ENCODE assay signal across 9 cellular contexts in the genomic region with DNA sequence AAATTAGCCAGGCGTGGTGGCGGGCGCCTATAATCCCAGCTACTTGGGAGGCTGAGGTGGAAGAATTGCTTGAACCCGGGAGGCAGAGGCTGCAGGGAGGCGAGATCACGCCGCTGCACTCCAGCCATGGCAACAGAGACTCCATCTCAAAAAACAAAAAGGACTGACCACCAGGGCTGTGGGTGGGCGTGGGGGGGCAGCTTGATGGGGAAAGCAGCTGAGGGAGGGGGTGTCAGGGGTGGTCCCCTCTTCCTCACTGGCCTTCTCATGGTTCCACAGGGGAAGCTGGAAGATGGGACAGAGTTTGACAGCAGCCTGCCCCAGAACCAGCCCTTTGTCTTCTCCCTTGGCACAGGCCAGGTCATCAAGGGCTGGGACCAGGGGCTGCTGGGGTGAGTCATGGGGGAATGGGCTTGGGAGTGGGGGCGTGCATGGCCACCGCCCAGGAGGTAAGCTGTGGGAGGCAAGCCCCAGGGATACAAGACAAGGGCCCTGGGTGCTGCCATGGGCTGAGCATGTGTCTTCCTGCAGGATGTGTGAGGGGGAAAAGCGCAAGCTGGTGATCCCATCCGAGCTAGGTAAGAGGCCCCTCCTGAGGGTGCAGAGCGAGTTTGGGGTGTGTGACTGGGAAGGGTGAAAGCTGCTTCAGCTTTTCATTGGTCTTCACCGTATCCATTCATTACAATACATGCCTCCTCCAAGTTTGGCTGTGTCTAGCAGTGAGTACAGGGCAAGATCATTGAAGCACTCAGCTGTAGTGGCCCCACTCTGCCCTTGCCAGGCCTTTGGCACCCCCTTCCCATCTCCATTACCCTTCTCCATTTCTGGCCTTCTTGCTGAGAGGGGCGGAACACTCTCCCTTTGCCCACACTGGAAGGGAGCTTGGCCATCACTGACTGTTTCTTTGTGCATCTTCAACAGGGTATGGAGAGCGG. TPM values are rescaled to one million over a fixed set of nuclear protein-coding genes. Genes with fewer than 3 reads are reported as not detected.
A peak's percentile ranks its signal among the peaks of the same experiment; 100 is the strongest.
DNase-seq lines count a peak whose midpoint lies in the region; ATAC-seq, FAIRE-seq and TF ChIP-seq lines count a peak whose summit lies in the region.
"Had no signal": no experiment of that assay in that cellular context is flagged by ENCODE, and none has a peak within 500 bp of the region (broad histone marks: within the 10 kb centered on the region; RNA-seq: fewer than 3 reads in every experiment).

No MANE protein-coding gene starts in this region.

- in situ Hi-C loops in transverse colon (cut with MboI; ENCODE audit: low pct_ligation_motif_present in 1 of 4, low pct_unique_long_range_greater_than_20kb in 1 of 4, low sequenced_read_pairs in 3 of 4) = no loop called here

- no peaks in the 10 kb centered on the region for H3K27me3 ChIP-seq in lower lobe of right lung (ENCODE audit: low read depth)
- H3K27me3 ChIP-seq in transverse colon = no peaks in the 10 kb centered on the region

- peak overlapping the region; percentile 55 for H3K27ac Mint-ChIP-seq in activated naive CD4-positive, alpha-beta T cell treated with anti-CD3 and anti-CD28 coated beads, Interleukin-2, amount 10 ng/mL, durations not matched to agents 7 days and 5 days
- peak overlapping the region; percentile 54 for H3K27ac Mint-ChIP-seq in activated T-helper 17 cell treated with anti-CD3 and anti-CD28 coated beads, Interleukin-2, amount 50 U/mL, for 72 hours

- no peak for TF ChIP-seq EP300 in transverse colon (IDR thresholded peaks at IDR 0.05; ENCODE audit: low read depth)

- no peaks in the 10 kb centered on the region for H3K27me3 Mint-ChIP-seq in activated naive CD4-positive, alpha-beta T cell treated with anti-CD3 and anti-CD28 coated beads, Interleukin-2, amount 10 ng/mL, durations not matched to agents 7 days and 5 days
- H3K27me3 Mint-ChIP-seq in activated T-helper 17 cell treated with anti-CD3 and anti-CD28 coated beads, Interleukin-2, amount 50 U/mL, for 72 hours = no peaks in the 10 kb centered on the region

- no peak for DNase-seq in activated naive CD4-positive, alpha-beta T cell treated with anti-CD3 and anti-CD28 coated beads, Interleukin-2, amount 10 ng/mL, durations not matched to agents 7 days and 5 days
- DNase-seq in activated naive CD4-positive, alpha-beta T cell treated with anti-CD3 and anti-CD28 coated beads, Interleukin-2, amount 50 U/mL, for 16 hours = no peak
- DNase-seq in lower lobe of right lung = no peak
- DNase-seq in transverse colon = no peak
- no peak for DNase-seq in cortex of kidney (lab: John Stamatoyannopoulos, UW)
- DNase-seq in kidney = no peak
- DNase-seq in NCI-H1417 treated with DMSO at 0.1 percent for 48 hours (lab: John Stamatoyannopoulos, UW) = no peak
- DNase-seq: DMS153 had no signal

- H3K9ac ChIP-seq in kidney (ENCODE audit: low read length in 2 of 2) = peak overlapping the region in 1 of 2 donors; percentile 69

- H3K4me3 ChIP-seq in lower lobe of right lung = peak overlapping the region; percentile 77
- peak overlapping the region in 3 of 4 donors; percentile 65 to 83 (median 82) for H3K4me3 ChIP-seq in transverse colon
- H3K4me3 ChIP-seq in kidney (ENCODE audit: low read length in 2 of 2) = peak overlapping the region in 1 of 2 donors; percentile 91

- H3K36me3 Mint-ChIP-seq in activated naive CD4-positive, alpha-beta T cell treated with anti-CD3 and anti-CD28 coated beads, Interleukin-2, amount 10 ng/mL, durations not matched to agents 7 days and 5 days = peaks cover 23% of the 10 kb centered on the region
- H3K36me3 Mint-ChIP-seq in activated T-helper 17 cell treated with anti-CD3 and anti-CD28 coated beads, Interleukin-2, amount 50 U/mL, for 72 hours (ENCODE audit: low read depth) = peaks cover 73% of the 10 kb centered on the region

- FAIRE-seq in kidney (lab: Jason Lieb, UNC) = no peak

- H3K36me3 ChIP-seq in lower lobe of right lung (peaks cover 25% of the 10 kb centered on the region), transverse colon (no peaks in the 10 kb centered on the region), kidney (ENCODE audit: control insufficient read depth in 1 of 2, insufficient read depth in 2 of 2, low read length in 2 of 2) (peaks cover 8 to 11% of the 10 kb centered on the region in 2 donors)

- H3K27ac ChIP-seq in lower lobe of right lung (no peak overlapping the region), transverse colon (peak overlapping the region; percentile 96 to 100 (median 98)), kidney (ENCODE audit: low read depth in 2 of 2, low read length in 2 of 2) (peak overlapping the region in 1 of 2 donors; percentile 100)

- H3K9me3 ChIP-seq in lower lobe of right lung (no peaks in the 10 kb centered on the region), transverse colon (no peaks in the 10 kb centered on the region), kidney (ENCODE audit: control insufficient read depth in 1 of 2, low read length in 2 of 2) (no peaks in the 10 kb centered on the region)

- peaks cover 65% of the 10 kb centered on the region for H3K4me1 Mint-ChIP-seq in activated naive CD4-positive, alpha-beta T cell treated with anti-CD3 and anti-CD28 coated beads, Interleukin-2, amount 10 ng/mL, durations not matched to agents 7 days and 5 days
- peaks cover 9% of the 10 kb centered on the region for H3K4me1 Mint-ChIP-seq in activated T-helper 17 cell treated with anti-CD3 and anti-CD28 coated beads, Interleukin-2, amount 50 U/mL, for 72 hours

- CTCF ChIA-PET in activated naive CD4-positive, alpha-beta T cell treated with anti-CD3 and anti-CD28 coated beads, Interleukin-2, amount 10 ng/mL, durations not matched to agents 7 days and 5 days (lab: Charles Lee) = interaction anchor here (0.7 to 3.2 kb wide), 3 partner anchors 37 to 61 kb away, joined by 3 to 17 read pairs (median 16); partner anchors contain the start of genes ESRRA, FERMT3 and GPR137

- H3K4me1 ChIP-seq in lower lobe of right lung (peaks cover 60% of the 10 kb centered on the region), transverse colon (peaks cover 28 to 63% (median 52%) of the 10 kb centered on the region in 4 donors), kidney (ENCODE audit: control insufficient read depth in 1 of 2, insufficient read depth in 1 of 2, low read depth in 1 of 2, low read length in 2 of 2) (peaks cover 17 to 42% of the 10 kb centered on the region in 2 donors)

- TF ChIP-seq CTCF in lower lobe of right lung (IDR thresholded peaks at IDR 0.05) = no peak
- TF ChIP-seq CTCF in transverse colon (IDR thresholded peaks at IDR 0.05) = no peak
- TF ChIP-seq CTCF in kidney (IDR thresholded peaks at IDR 0.05; ENCODE audit: borderline replicate concordance, extremely low read depth, insufficient read depth) = no peak

- ATAC-seq in activated T-helper 17 cell treated with anti-CD3 and anti-CD28 coated beads, Interleukin-2, amount 50 U/mL, for 72 hours (replicated peaks) = no peak
- ATAC-seq in lower lobe of right lung = no peak

- WGBS in transverse colon (ENCODE audit: low coverage in 1 of 2), 2 donors = 40 to 77% methylated on average over 1 to 16 of the region's 16 CpGs

- TF ChIP-seq POLR2A in transverse colon (IDR thresholded peaks at IDR 0.05) = no peak

- no peaks in the 10 kb centered on the region for H3K9me3 Mint-ChIP-seq in activated naive CD4-positive, alpha-beta T cell treated with anti-CD3 and anti-CD28 coated beads, Interleukin-2, amount 10 ng/mL, durations not matched to agents 7 days and 5 days
- H3K9me3 Mint-ChIP-seq in activated T-helper 17 cell treated with anti-CD3 and anti-CD28 coated beads, Interleukin-2, amount 50 U/mL, for 72 hours = no peaks in the 10 kb centered on the region

- intact Hi-C loops in lower lobe of right lung (cut with DNase I) = no loop called here
- intact Hi-C loops in transverse colon (cut with DNase I; ENCODE audit: low total_unique reads) = no loop called here
- intact Hi-C loops in kidney (cut with DNase I) = no loop called here

- H3K4me3 Mint-ChIP-seq in activated naive CD4-positive, alpha-beta T cell treated with anti-CD3 and anti-CD28 coated beads, Interleukin-2, amount 10 ng/mL, durations not matched to agents 7 days and 5 days = peak overlapping the region; percentile 90
- peak overlapping the region; percentile 95 for H3K4me3 Mint-ChIP-seq in activated T-helper 17 cell treated with anti-CD3 and anti-CD28 coated beads, Interleukin-2, amount 50 U/mL, for 72 hours

RNA-seq across cellular contexts. Expression of gene FKBP2, which starts 2.3 kb away (rescaled TPM):
- total RNA-seq in activated T-helper 17 cell treated with anti-CD3 and anti-CD28 coated beads, Interleukin-2, amount 50 U/mL, for 72 hours = 10 to 100 TPM; 16.3 to 45.2 TPM
- 48.2 TPM for total RNA-seq in lower lobe of right lung
- 100 to 1,000 TPM in 2 of 4 donors, 10 to 100 TPM in 2; 63.6 to 203 (median 102) TPM for total RNA-seq in transverse colon
- total RNA-seq in kidney = 76.0 TPM
- polyA plus RNA-seq in kidney (ENCODE audit: insufficient read depth, low read depth, low replicate concordance) = 411 TPM

RNA-seq across cellular contexts. Expression of gene PPP1R14B, which starts 3.6 kb away (rescaled TPM):
- total RNA-seq in activated T-helper 17 cell treated with anti-CD3 and anti-CD28 coated beads, Interleukin-2, amount 50 U/mL, for 72 hours = 100 to 1,000 TPM; 236 to 276 TPM
- 55.4 TPM for total RNA-seq in lower lobe of right lung
- 10 to 100 TPM; 62.8 to 80.4 (median 73.2) TPM for total RNA-seq in transverse colon
- 86.5 TPM for total RNA-seq in kidney
- 145 TPM for polyA plus RNA-seq in kidney (ENCODE audit: insufficient read depth, low read depth, low replicate concordance)

RNA-seq across cellular contexts. Expression of gene PLCB3, which starts 8.1 kb away (rescaled TPM):
- total RNA-seq in activated T-helper 17 cell treated with anti-CD3 and anti-CD28 coated beads, Interleukin-2, amount 50 U/mL, for 72 hours = 10 to 100 TPM; 13.1 to 22.8 TPM
- 31.8 TPM for total RNA-seq in lower lobe of right lung
- total RNA-seq in transverse colon = 100 to 1,000 TPM in 2 of 4 donors, 10 to 100 TPM in 2; 64.5 to 115 (median 91.2) TPM
- 24.6 TPM for total RNA-seq in kidney
- 9.6 TPM for polyA plus RNA-seq in kidney (ENCODE audit: insufficient read depth, low read depth, low replicate concordance)

RNA-seq across cellular contexts. Expression of gene VEGFB, which starts 8.8 kb away (rescaled TPM):
- 10 to 100 TPM; 74.1 to 83.5 TPM for total RNA-seq in activated T-helper 17 cell treated with anti-CD3 and anti-CD28 coated beads, Interleukin-2, amount 50 U/mL, for 72 hours
- total RNA-seq in lower lobe of right lung = 150 TPM
- total RNA-seq in transverse colon = 10 to 100 TPM; 34.0 to 84.9 (median 36.8) TPM
- total RNA-seq in kidney = 77.6 TPM
- 157 TPM for polyA plus RNA-seq in kidney (ENCODE audit: insufficient read depth, low read depth, low replicate concordance)

RNA-seq across cellular contexts. Expression of gene DNAJC4, which starts 12.8 kb away (rescaled TPM):
- 10 to 100 TPM; 19.9 to 39.7 TPM for total RNA-seq in activated T-helper 17 cell treated with anti-CD3 and anti-CD28 coated beads, Interleukin-2, amount 50 U/mL, for 72 hours
- total RNA-seq in lower lobe of right lung (39.5 TPM), transverse colon (100 to 1,000 TPM in 1 of 4 donors, 10 to 100 TPM in 3; 52.6 to 214 (median 76.0) TPM), kidney (31.1 TPM)
- polyA plus RNA-seq in kidney (ENCODE audit: insufficient read depth, low read depth, low replicate concordance) = 102 TPM
